23 cellular contexts compared by ENCODE assay signal in the genomic region with DNA sequence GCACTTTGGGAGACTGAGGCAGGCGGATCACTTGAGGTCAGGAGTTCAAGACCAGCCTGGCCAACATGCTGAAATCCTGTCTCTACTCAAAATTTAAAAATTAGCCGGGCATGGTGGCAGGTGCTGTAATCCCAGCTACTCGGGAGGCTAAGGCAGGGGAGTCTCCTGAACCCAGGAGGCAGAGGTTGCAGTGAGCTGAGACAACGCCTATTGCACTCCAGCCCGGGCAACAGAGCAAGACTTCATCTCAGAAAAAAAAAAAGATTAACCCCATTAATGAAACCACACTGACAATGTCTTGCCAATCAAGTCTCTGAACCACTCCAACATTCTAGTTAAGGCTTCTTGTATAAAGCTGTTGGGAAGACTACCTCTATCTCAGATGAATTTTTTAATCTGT.
"Had no signal": no experiment of that assay in that cellular context is flagged by ENCODE, and none has a peak within 500 bp of the region (broad histone marks: within the 10 kb centered on the region; RNA-seq: fewer than 3 reads in every experiment).

No MANE protein-coding gene starts in this region.

- H3K4me3 ChIP-seq: lower lobe of right lung, tibial nerve, vagina had no signal

- FAIRE-seq: astrocyte, bronchial epithelial cell had no signal

- H3K27ac Mint-ChIP-seq: activated B cell treated with CpG ODN at 0.5 μM for 24 hours; activated CD4-positive, alpha-beta memory T cell treated with anti-CD3 and anti-CD28 coated beads for 36 hours; activated T-helper 2 cell treated with anti-CD3 and anti-CD28 coated beads, Interferon-gamma antibody, Interleukin-2, Interleukin-4, amounts not matched to agents 10 μg/mL and 5 μg/mL and 100 μg/mL, durations not matched to agents 14 hours and 24 hours and 36 hours; dendritic cell treated with granulocyte-macrophage colony-stimulating factor and Interleukin-4, amounts not matched to agents 40 ng/mL and 50 ng/mL, for 4 days; nephron progenitor cell; T-helper 2 cell treated with Interferon-gamma antibody and Interleukin-4, amounts not matched to agents 5 μg/mL and 100 μg/mL, for 36 hours had no signal

- DNase-seq: activated B cell treated with CpG ODN at 0.5 μM for 24 hours; activated CD4-positive, alpha-beta memory T cell treated with anti-CD3 and anti-CD28 coated beads for 36 hours; activated CD4-positive, alpha-beta T cell treated with anti-CD3 and anti-CD28 coated beads for 4 hours; activated CD8-positive, alpha-beta memory T cell treated with anti-CD3 and anti-CD28 coated beads, Interleukin-2, amount 10 ng/mL, durations not matched to agents 7 days and 5 days; activated naive CD4-positive, alpha-beta T cell treated with Interleukin-2 at 50 U/mL for 16 hours; effector memory CD4-positive, alpha-beta T cell; hippocampal formation; islet precursor cell; lower lobe of right lung; nephron progenitor cell; occipital lobe; posterior cingulate gyrus; stimulated activated CD4-positive, alpha-beta T cell treated with anti-CD3 and anti-CD28 coated beads, Interleukin-12 subunit alpha, Interleukin-12 subunit beta, amount 100 ng/mL, for 4 hours; stimulated activated CD4-positive, alpha-beta T cell treated with anti-CD3 and anti-CD28 coated beads, Interleukin-1b, Interleukin-23, amount 100 ng/mL, for 48 hours; stimulated activated naive CD8-positive, alpha-beta T cell treated with anti-CD3 and anti-CD28 coated beads, Interleukin-15, Interleukin-2, amounts not matched to agents 100 U/mL and 50 U/mL, for 24 hours; SW 1271 had no signal

- H3K9me3 Mint-ChIP-seq: activated B cell treated with CpG ODN at 0.5 μM for 24 hours; activated CD4-positive, alpha-beta memory T cell treated with anti-CD3 and anti-CD28 coated beads for 36 hours; activated T-helper 2 cell treated with anti-CD3 and anti-CD28 coated beads, Interferon-gamma antibody, Interleukin-2, Interleukin-4, amounts not matched to agents 10 μg/mL and 5 μg/mL and 100 μg/mL, durations not matched to agents 14 hours and 24 hours and 36 hours; dendritic cell treated with granulocyte-macrophage colony-stimulating factor and Interleukin-4, amounts not matched to agents 40 ng/mL and 50 ng/mL, for 4 days; nephron progenitor cell; T-helper 2 cell treated with Interferon-gamma antibody and Interleukin-4, amounts not matched to agents 5 μg/mL and 100 μg/mL, for 36 hours had no signal

- ATAC-seq: activated CD8-positive, alpha-beta memory T cell treated with anti-CD3 and anti-CD28 coated beads, Interleukin-2, amount 10 ng/mL, durations not matched to agents 7 days and 5 days; lower lobe of right lung; stimulated activated naive CD8-positive, alpha-beta T cell treated with anti-CD3 and anti-CD28 coated beads, Interleukin-15, Interleukin-2, amounts not matched to agents 100 U/mL and 50 U/mL, for 24 hours had no signal

- H3K9me3 ChIP-seq: lower lobe of right lung, tibial nerve, vagina had no signal

- H3K4me3 Mint-ChIP-seq: activated B cell treated with CpG ODN at 0.5 μM for 24 hours; activated CD4-positive, alpha-beta memory T cell treated with anti-CD3 and anti-CD28 coated beads for 36 hours; activated CD8-positive, alpha-beta memory T cell treated with anti-CD3 and anti-CD28 coated beads, Interleukin-2, amount 10 ng/mL, durations not matched to agents 7 days and 5 days; dendritic cell treated with granulocyte-macrophage colony-stimulating factor and Interleukin-4, amounts not matched to agents 40 ng/mL and 50 ng/mL, for 4 days; nephron progenitor cell had no signal

- H3K27ac ChIP-seq: lower lobe of right lung, vagina had no signal

- H3K27me3 Mint-ChIP-seq: activated CD4-positive, alpha-beta memory T cell treated with anti-CD3 and anti-CD28 coated beads for 36 hours; activated CD8-positive, alpha-beta memory T cell treated with anti-CD3 and anti-CD28 coated beads, Interleukin-2, amount 10 ng/mL, durations not matched to agents 7 days and 5 days; dendritic cell treated with granulocyte-macrophage colony-stimulating factor and Interleukin-4, amounts not matched to agents 40 ng/mL and 50 ng/mL, for 4 days had no signal

- H3K27me3 ChIP-seq: tibial nerve, vagina had no signal
